In genomic region chr2:231128541-231128940, GRCh38 we compare ENCODE assay signal across 20 cellular contexts. TPM values are rescaled to one million over a fixed set of nuclear protein-coding genes. Genes with fewer than 3 reads are reported as not detected.
A peak's percentile ranks its signal among the peaks of the same experiment; 100 is the strongest.
DNase-seq lines count a peak whose midpoint lies in the region; ATAC-seq, FAIRE-seq and TF ChIP-seq lines count a peak whose summit lies in the region.
"Had no signal": no experiment of that assay in that cellular context is flagged by ENCODE, and none has a peak within 500 bp of the region (broad histone marks: within the 10 kb centered on the region; RNA-seq: fewer than 3 reads in every experiment).

No MANE protein-coding gene starts in this region.

- peak; percentile 83 to 85 for ATAC-seq in A549
- ATAC-seq in RWPE2 (ENCODE audit: low read depth) = no peak
- no peak for ATAC-seq in GM19351 (IDR thresholded peaks at IDR 0.05; ENCODE audit: unreplicated experiment)
- ATAC-seq: K562 had no signal

- TF ChIP-seq CTCF in A549 (IDR thresholded peaks at IDR 0.05) (no peak), RWPE2 (IDR thresholded peaks at IDR 0.05; ENCODE audit: poor library complexity, severe bottlenecking) (no peak), keratinocyte (optimal IDR thresholded peaks at IDR 0.05 in 1 of 3, IDR thresholded peaks at IDR 0.05 in 1 of 3, conservative IDR thresholded peaks at IDR 0.05 in 1 of 3; ENCODE audit: extremely low read depth in 1 of 3, insufficient read depth in 2 of 3, low read length in 3 of 3) (no peak)

- FAIRE-seq in A549 (lab: Jason Lieb, UNC) (no peak), H54 (lab: Jason Lieb, UNC) (peak; percentile 85), keratinocyte (lab: Jason Lieb, UNC) (peak; percentile 70)
- FAIRE-seq: K562 had no signal

- POLR2A ChIA-PET in A549 (lab: Yijun Ruan, JAX) = interaction anchor here (1.1 kb wide), 1 partner anchor 9 kb away, joined by 3 read pairs; no protein-coding TSS in a partner anchor

- H3K9me3 ChIP-seq in A549 (no peaks in the 10 kb centered on the region), RWPE2 (ENCODE audit: severe bottlenecking) (no peaks in the 10 kb centered on the region), keratinocyte (ENCODE audit: control insufficient read depth, low read depth, low read length) (no peaks in the 10 kb centered on the region)
- H3K9me3 ChIP-seq: BLaER1 had no signal

- peak in 1 of 2 experiments; percentile 52 for DNase-seq in A549 (ENCODE audit: low read depth in 1 of 2, low spot score in 1 of 2)
- no peak for DNase-seq in H54 (ENCODE audit: insufficient read length, low spot score)
- DNase-seq in RWPE2 (ENCODE audit: low spot score) = no peak
- DNase-seq in keratinocyte (ENCODE audit: low read depth, low spot score) = no peak
- DNase-seq in LoVo (ENCODE audit: low spot score) = no peak
- DNase-seq in nucleus accumbens (lab: John Stamatoyannopoulos, UW) = no peak
- DNase-seq in midbrain (lab: John Stamatoyannopoulos, UW) = no peak
- DNase-seq: 8988T; CD8-positive, alpha-beta memory T cell; DMS 273 treated with DMSO at 0.1 percent for 48 hours; GDM1; HCEC 1CT; NCI-H1417 treated with DMSO at 0.1 percent for 48 hours; NCI-H2029; NCI-H2171; NCI-H446 treated with DMSO at 0.1 percent for 48 hours had no signal

- CTCF ChIA-PET in A549 (lab: Yijun Ruan, JAX) = interaction anchor here (0.8 to 1.3 kb wide), 6 partner anchors 18 to 284 kb away, joined by 3 to 5 read pairs (median 4); no protein-coding TSS in a partner anchor

- H3K27me3 ChIP-seq in RWPE2 (ENCODE audit: insufficient read depth, poor library complexity, severe bottlenecking) (no peaks in the 10 kb centered on the region), keratinocyte (ENCODE audit: control insufficient read depth, extremely low read depth, insufficient read depth, low read length) (no peaks in the 10 kb centered on the region)
- H3K27me3 ChIP-seq: BLaER1 had no signal

- H3K36me3 ChIP-seq in RWPE2 (ENCODE audit: low read depth) (no peaks in the 10 kb centered on the region; the same call in none of the 2 replicates), keratinocyte (ENCODE audit: control insufficient read depth in 2 of 2, extremely low read depth in 1 of 2, insufficient read depth in 2 of 2, low read length in 2 of 2) (no peaks in the 10 kb centered on the region)
- H3K36me3 ChIP-seq: BLaER1 had no signal

- TF ChIP-seq POLR2A in A549 (IDR thresholded peaks at IDR 0.05; ENCODE audit: low read length) = no peak
- no peak for TF ChIP-seq POLR2A in H54 (IDR thresholded peaks at IDR 0.05; ENCODE audit: low read depth, low read length)

- TF ChIP-seq RAD21 in A549 (conservative IDR thresholded peaks at IDR 0.05 in 1 of 2, IDR thresholded peaks at IDR 0.05 in 1 of 2) = no peak

- H4K20me1 ChIP-seq in keratinocyte (ENCODE audit: control insufficient read depth, extremely low read depth, insufficient read depth, low read length) = no peaks in the 10 kb centered on the region
- H4K20me1 ChIP-seq: BLaER1 had no signal

- H3K4me1 ChIP-seq in A549 (peaks cover 97% of the 10 kb centered on the region), RWPE2 (ENCODE audit: insufficient read depth, poor library complexity, severe bottlenecking) (peaks cover 33% of the 10 kb centered on the region), keratinocyte (ENCODE audit: control insufficient read depth, extremely low read depth, insufficient read depth, low read length) (peaks cover 2% of the 10 kb centered on the region)
- H3K4me1 ChIP-seq: BLaER1 had no signal

- no peaks in the 10 kb centered on the region for H3K9me1 ChIP-seq in keratinocyte (ENCODE audit: control insufficient read depth, extremely low read depth, insufficient read depth, low read length)

- no peak for TF ChIP-seq EP300 in A549 (IDR thresholded peaks at IDR 0.05)

- H3K9ac ChIP-seq in keratinocyte (ENCODE audit: control insufficient read depth, extremely low read depth, insufficient read depth, low read length) = no peak overlapping the region
- H3K9ac ChIP-seq: BLaER1 had no signal

- dilution Hi-C loops in keratinocyte (cut with MboI; ENCODE audit: extremely low pct_ligation_motif_present, low sequenced_read_pairs) = no loop called here

- H3K4me3 ChIP-seq in A549 (no peak overlapping the region), RWPE2 (ENCODE audit: severe bottlenecking) (no peak overlapping the region), keratinocyte (ENCODE audit: control insufficient read depth in 2 of 3, extremely low read depth in 1 of 3, insufficient read depth in 2 of 3, low read depth in 1 of 3, low read length in 3 of 3) (no peak overlapping the region)
- H3K4me3 ChIP-seq: BLaER1, K562 had no signal

- H3K4me2 ChIP-seq in A549 (peak overlapping the region; percentile 57), keratinocyte (ENCODE audit: control insufficient read depth, extremely low read depth, insufficient read depth, low read depth, low read length) (no peak overlapping the region)
- H3K4me2 ChIP-seq: BLaER1 had no signal

- peak overlapping the region; percentile 38 to 61; a peak in 4 of 6 replicates for H3K27ac ChIP-seq in A549
- H3K27ac ChIP-seq in RWPE2 (ENCODE audit: poor library complexity, severe bottlenecking) = peak overlapping the region; percentile 11
- no peak overlapping the region for H3K27ac ChIP-seq in keratinocyte (ENCODE audit: control insufficient read depth, insufficient read depth, low read length)
- H3K27ac ChIP-seq: BLaER1, HL-60 had no signal

- peaks cover 8% of the 10 kb centered on the region for H3K79me2 ChIP-seq in keratinocyte (ENCODE audit: control insufficient read depth, insufficient read depth, low read length)

- H2AFZ ChIP-seq in keratinocyte (ENCODE audit: control insufficient read depth, low read length) = no peak overlapping the region

TF ChIP-seq in A549, 52 proteins besides CTCF, POLR2A, EP300 and RAD21:
- TF ChIP-seq FOXS1 (CRISPR knock-in tag; IDR thresholded peaks at IDR 0.05) (no peak), RNF2 (IDR thresholded peaks at IDR 0.05; ENCODE audit: borderline replicate concordance, low read depth) (no peak), BCL3 (IDR thresholded peaks at IDR 0.05) (no peak), CBX8 (IDR thresholded peaks at IDR 0.05) (no peak), POLR2AphosphoS2 (conservative IDR thresholded peaks at IDR 0.05; ENCODE audit: low read length) (no peak), KDM5A (IDR thresholded peaks at IDR 0.05) (no peak), MAZ (IDR thresholded peaks at IDR 0.05; ENCODE audit: borderline replicate concordance, low read depth, low read length) (no peak), TP53 (CRISPR knock-in tag; IDR thresholded peaks at IDR 0.05) (no peak), ATOH8 (CRISPR knock-in tag; IDR thresholded peaks at IDR 0.05; ENCODE audit: low read depth) (no peak), JUN (IDR thresholded peaks at IDR 0.05) (no peak), RFX5 (IDR thresholded peaks at IDR 0.05) (no peak), HOXA7 (CRISPR knock-in tag; IDR thresholded peaks at IDR 0.05) (no peak), CEBPB (IDR thresholded peaks at IDR 0.05) (no peak), SREBF2 (IDR thresholded peaks at IDR 0.05) (no peak), ZC3H11A (IDR thresholded peaks at IDR 0.05) (no peak), TFCP2L1 (CRISPR knock-in tag; IDR thresholded peaks at IDR 0.05) (no peak)

RNA-seq across cellular contexts. Expression of gene HTR2B, which starts 3.7 kb away (rescaled TPM):
- 1.4 and 1.5 TPM in 2 replicates for polyA plus RNA-seq in A549 (2011; rRNA removed)
- polyA plus RNA-seq in A549 (2012; cell fraction: cytosol; rRNA removed) = 0.36 and 0.40 TPM in 2 replicates
- polyA plus RNA-seq in A549 (2012; cell fraction: nucleus; rRNA removed) = 0.22 and 0.37 TPM in 2 replicates
- 0.21 to 0.30 TPM (median 0.22 TPM) in 3 replicates for polyA plus RNA-seq in A549 (2017; fragmentation: RNase III; extraction: RNeasy Plus Mini Kit Qiagen cat#74134 plus additional on column Dnase treatment)
- polyA minus RNA-seq in A549 (2011; rRNA and poly(A)+ RNA removed) = 0.63 and 0.74 TPM in 2 replicates
- polyA plus RNA-seq in keratinocyte = not detected in 3 replicates
- polyA plus RNA-seq in keratinocyte (2011; ENCODE audit: low read depth) = not detected
- polyA plus RNA-seq in keratinocyte (2011; cell fraction: cytosol; rRNA removed) = not detected in 2 replicates
- not detected in 2 replicates for polyA plus RNA-seq in keratinocyte (2011; cell fraction: nucleus; rRNA removed)
- polyA plus RNA-seq in keratinocyte (2012; ENCODE audit: low replicate concordance) = 0.08 TPM in 1 of 2 replicates, not detected in the other
- not detected in 3 replicates for polyA minus RNA-seq in keratinocyte
- not detected for polyA minus RNA-seq in keratinocyte (2011; cell fraction: cytosol; rRNA and poly(A)+ RNA removed)
- not detected in 2 replicates for polyA minus RNA-seq in keratinocyte (2011; cell fraction: nucleus; rRNA and poly(A)+ RNA removed)
- polyA plus RNA-seq: CD8-positive, alpha-beta memory T cell; K562 had no signal

Comparison
In these comparisons a context has a peak if more than half of its experiments do, and no peak if none do; other contexts are left out.
1. ATAC-seq: peak in A549 (2 of 2); none in RWPE2 (single experiment) and GM19351 (single experiment).